ENCODE assay signal across 1 cellular context in genomic region chr1:167328762-167329483, GRCh38.
TF ChIP-seq lines count a peak whose summit lies in the region.

No MANE protein-coding gene starts in this region.

TF ChIP-seq in GM12878, 131 proteins besides CTCF, POLR2A, EP300 and RAD21 (continued from another document):
- TF ChIP-seq PKNOX1 (IDR thresholded peaks at IDR 0.05) (peak; percentile 79; the same call in 1 of the 2 replicates), RELB (IDR thresholded peaks at IDR 0.05; ENCODE audit: low read depth) (peak; percentile 46; the same call in 1 of the 2 replicates), RAD51 (IDR thresholded peaks at IDR 0.05) (peak; percentile 38; the same call in 1 of the 2 replicates), POLR2AphosphoS5 (IDR thresholded peaks at IDR 0.05; ENCODE audit: low read length) (0 out of 2 replicates have a peak, but pooled peaks have one; percentile 35), ZNF384 (IDR thresholded peaks at IDR 0.05; ENCODE audit: borderline replicate concordance, low read depth, low read length) (no peak), PML (IDR thresholded peaks at IDR 0.05; ENCODE audit: low read length) (no peak; the same call in 1 of the 2 replicates), TBL1XR1 (IDR thresholded peaks at IDR 0.05; ENCODE audit: low read depth, low read length) (0 out of 2 replicates have a peak, but pooled peaks have one; percentile 60), SMC3 (IDR thresholded peaks at IDR 0.05; ENCODE audit: borderline replicate concordance, low read length) (no peak), MXI1 (IDR thresholded peaks at IDR 0.05; ENCODE audit: low read depth, low read length) (peak; percentile 61), ZSCAN29 (IDR thresholded peaks at IDR 0.05) (no peak), RUNX3 (IDR thresholded peaks at IDR 0.05; ENCODE audit: low read length) (no peak), ZBTB11 (CRISPR knock-in tag; IDR thresholded peaks at IDR 0.05) (no peak), BMI1 (IDR thresholded peaks at IDR 0.05; ENCODE audit: borderline replicate concordance) (0 out of 2 replicates have a peak, but pooled peaks have one; percentile 57), BCL11A (IDR thresholded peaks at IDR 0.05; ENCODE audit: low read depth, low read length) (peak; percentile 54; the same call in 1 of the 2 replicates), TCF7 (IDR thresholded peaks at IDR 0.05; ENCODE audit: borderline replicate concordance) (peak; percentile 46), TCF3 (IDR thresholded peaks at IDR 0.05; ENCODE audit: borderline replicate concordance, insufficient read depth, low read depth, low read length) (peak; percentile 55; the same call in 1 of the 2 replicates), BHLHE40 (IDR thresholded peaks at IDR 0.05; ENCODE audit: borderline replicate concordance in 1 of 2, low read depth in 2 of 2, low read length in 1 of 2) (peak; percentile 88 to 93), DPF2 (IDR thresholded peaks at IDR 0.05) (0 out of 2 replicates have a peak, but pooled peaks have one; percentile 60), CREM (IDR thresholded peaks at IDR 0.05; ENCODE audit: low read depth) (no peak)
